In the genomic region with DNA sequence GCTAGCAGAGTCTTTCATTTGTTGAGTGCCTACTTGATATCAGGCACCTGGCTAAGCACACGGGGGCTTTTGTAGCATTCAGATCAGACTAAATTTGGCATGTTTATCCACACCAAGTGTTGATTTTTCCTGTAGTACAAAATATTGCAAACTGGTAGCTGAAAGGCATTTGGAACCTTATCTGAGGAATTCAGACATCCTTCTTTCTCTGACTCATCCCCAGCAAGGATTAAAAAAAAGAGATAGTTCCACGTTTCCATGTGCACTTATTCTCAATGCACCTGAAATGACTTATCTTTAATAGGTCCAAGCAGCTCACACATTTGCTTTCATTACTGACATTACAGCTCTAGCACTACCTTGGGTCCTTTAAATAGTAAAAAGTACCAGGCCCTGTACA, we compare ENCODE assay signal across 34 cellular contexts.
DNase-seq lines count a peak whose midpoint lies in the region; ATAC-seq, FAIRE-seq and TF ChIP-seq lines count a peak whose summit lies in the region.
"Had no signal": no experiment of that assay in that cellular context is flagged by ENCODE, and none has a peak within 500 bp of the region (broad histone marks: within the 10 kb centered on the region; RNA-seq: fewer than 3 reads in every experiment).

No MANE protein-coding gene starts in this region.

- no peaks in the 10 kb centered on the region for H3K4me1 ChIP-seq in K562 (replicated peaks in 1 of 2; ENCODE audit: control insufficient read depth in 2 of 2, insufficient read depth in 2 of 2, low read length in 2 of 2)
- no peaks in the 10 kb centered on the region for H3K4me1 ChIP-seq in CD8-positive, alpha-beta T cell (ENCODE audit: insufficient read depth, low read length)
- H3K4me1 ChIP-seq: A549; BE2C; BLaER1; BLaER1 treated with 17β-estradiol and CSF1 and Interleukin-3, amounts not matched to agents 10 nM and 100 nM had no signal

- CTCF ChIA-PET in K562 (lab: Yijun Ruan, JAX; ENCODE audit: low intra/inter-chr PET ratio): no interaction called here
- CTCF ChIA-PET in CD8-positive, alpha-beta T cell (lab: Charles Lee): no interaction called here

- no peak overlapping the region for H2AFZ ChIP-seq in K562 (ENCODE audit: low read depth, low read length)

- no peaks in the 10 kb centered on the region for H3K27me3 Mint-ChIP-seq in CD8-positive, alpha-beta T cell (ENCODE audit: low read depth)
- H3K27me3 Mint-ChIP-seq: B cell; CD4-positive, alpha-beta memory T cell; CD4-positive, alpha-beta T cell; CD4-positive, CD25-positive, alpha-beta regulatory T cell; CD8-positive, alpha-beta memory T cell had no signal

- no peak for TF ChIP-seq RAD21 in K562 (CRISPR knock-in tag; conservative IDR thresholded peaks at IDR 0.05 in 1 of 2, IDR thresholded peaks at IDR 0.05 in 1 of 2)

- no TSS peak for BruUV-seq in K562 (replicated peaks; lab: Mats Ljungman, UMichigan)

- H3K36me3 Mint-ChIP-seq in CD8-positive, alpha-beta T cell: no peaks in the 10 kb centered on the region
- H3K36me3 Mint-ChIP-seq: CD14-positive monocyte; CD4-positive, alpha-beta memory T cell; CD4-positive, CD25-positive, alpha-beta regulatory T cell; CD8-positive, alpha-beta memory T cell had no signal

- H3K27ac ChIP-seq in VCaP (peak overlapping the region; percentile 61), K562 (ENCODE audit: extremely low read depth, low read depth, low read length) (no peak overlapping the region)
- no peak overlapping the region for H3K27ac ChIP-seq in CD8-positive, alpha-beta T cell (ENCODE audit: low read depth, low read length)
- H3K27ac ChIP-seq: 22Rv1; A549; BLaER1; BLaER1 treated with 17β-estradiol and CSF1 and Interleukin-3, amounts not matched to agents 10 nM and 100 nM; C4-2B had no signal

- H3K36me3 ChIP-seq in K562 (ENCODE audit: control insufficient read depth, insufficient read depth, low read length): no peaks in the 10 kb centered on the region
- H3K36me3 ChIP-seq in CD8-positive, alpha-beta T cell (ENCODE audit: insufficient read depth, low read length): no peaks in the 10 kb centered on the region
- H3K36me3 ChIP-seq: BE2C; BLaER1; BLaER1 treated with 17β-estradiol and CSF1 and Interleukin-3, amounts not matched to agents 10 nM and 100 nM had no signal

- TF ChIP-seq POLR2A in K562 (conservative IDR thresholded peaks at IDR 0.05): no peak

- H3K4me1 Mint-ChIP-seq in CD8-positive, alpha-beta T cell (ENCODE audit: low read depth): no peaks in the 10 kb centered on the region
- H3K4me1 Mint-ChIP-seq: B cell; CD14-positive monocyte; CD4-positive, alpha-beta memory T cell; CD4-positive, CD25-positive, alpha-beta regulatory T cell; CD8-positive, alpha-beta memory T cell had no signal

- POLR2A ChIA-PET in K562 (lab: Yijun Ruan, JAX): no interaction called here
- POLR2A ChIA-PET in CD8-positive, alpha-beta T cell (lab: Charles Lee): no interaction called here

- no peak overlapping the region for H3K4me2 ChIP-seq in K562 (ENCODE audit: insufficient read depth, low read length)
- H3K4me2 ChIP-seq: A549; BLaER1; BLaER1 treated with 17β-estradiol and CSF1 and Interleukin-3, amounts not matched to agents 10 nM and 100 nM had no signal

- no peaks in the 10 kb centered on the region for H3K27me3 ChIP-seq in K562 (ENCODE audit: control insufficient read depth in 2 of 2, insufficient read depth in 2 of 2, low read length in 2 of 2)
- H3K27me3 ChIP-seq in CD8-positive, alpha-beta T cell (ENCODE audit: insufficient read depth, low read length): no peaks in the 10 kb centered on the region
- H3K27me3 ChIP-seq: BE2C; BLaER1; BLaER1 treated with 17β-estradiol and CSF1 and Interleukin-3, amounts not matched to agents 10 nM and 100 nM had no signal

- peaks cover 12% of the 10 kb centered on the region for H3K9me3 Mint-ChIP-seq in CD8-positive, alpha-beta T cell

- 0% methylated on average over 2 of the region's 2 CpGs for WGBS in K562 (ENCODE audit: insufficient coverage, low coverage, missing lambda C conversion rate)

- intact Hi-C loops in K562 (cut with micrococcal nuclease): no loop called here
- intact Hi-C loops in CD8-positive, alpha-beta T cell (cut with DNase I, micrococcal nuclease): no loop called here

- H3K9me1 ChIP-seq in K562 (ENCODE audit: control insufficient read depth, insufficient read depth, low read length): no peaks in the 10 kb centered on the region

- no peak for FAIRE-seq in K562 (lab: Jason Lieb, UNC)
- FAIRE-seq: A204.1, A549, D721Med had no signal

- H3K9ac ChIP-seq in K562 (ENCODE audit: insufficient read depth in 1 of 2, low read depth in 2 of 2, low read length in 2 of 2): no peak overlapping the region
- H3K9ac ChIP-seq: BLaER1; BLaER1 treated with 17β-estradiol and CSF1 and Interleukin-3, amounts not matched to agents 10 nM and 100 nM had no signal

- no peak for TF ChIP-seq EP300 in K562 (IDR thresholded peaks at IDR 0.05; ENCODE audit: low read length)

- DNase-seq in OCI-M1 (lab: John Stamatoyannopoulos, UW): peak; percentile 18
- DNase-seq in K562 (ENCODE audit: extremely low read depth in 1 of 4, low spot score in 3 of 4): no peak
- no peak for DNase-seq in CD8-positive, alpha-beta T cell
- no peak for DNase-seq in central memory CD4-positive, alpha-beta T cell
- DNase-seq: 8988T; ACHN; AML-193; BE2C; C1 segment of cervical spinal cord; Caco-2; Calu3; CD4-positive, alpha-beta memory T cell; CD4-positive, alpha-beta T cell; CD4-positive, CD25-positive, alpha-beta regulatory T cell; CD8-positive, alpha-beta memory T cell; COR-L47; DMS 273 treated with DMSO at 0.1 percent for 48 hours; DMS153; DMS53; DMS79; DMS79 treated with DMSO at 0.1 percent for 48 hours; DND-41; EL had no signal

- in situ Hi-C loops in K562 (cut with MboI): no loop called here

- H3K79me2 ChIP-seq in K562 (ENCODE audit: control insufficient read depth, insufficient read depth, low read length): no peaks in the 10 kb centered on the region

- H3K9me3 ChIP-seq in K562 (replicated peaks; ENCODE audit: control insufficient read depth, insufficient read depth, low read depth, low read length): no peaks in the 10 kb centered on the region
- H3K9me3 ChIP-seq in CD8-positive, alpha-beta T cell (ENCODE audit: low read length): no peaks in the 10 kb centered on the region
- H3K9me3 ChIP-seq: A549; BE2C; BLaER1; BLaER1 treated with 17β-estradiol and CSF1 and Interleukin-3, amounts not matched to agents 10 nM and 100 nM; Caco-2 had no signal

- H3K27ac Mint-ChIP-seq in CD8-positive, alpha-beta T cell: no peak overlapping the region
- H3K27ac Mint-ChIP-seq: B cell; CD14-positive monocyte; CD4-positive, alpha-beta memory T cell; CD4-positive, alpha-beta T cell; CD4-positive, CD25-positive, alpha-beta regulatory T cell; CD8-positive, alpha-beta memory T cell had no signal

- no peak overlapping the region for H3K4me3 ChIP-seq in K562
- H3K4me3 ChIP-seq in CD8-positive, alpha-beta T cell (ENCODE audit: low read depth, low read length): no peak overlapping the region
- H3K4me3 ChIP-seq: A549; BLaER1; BLaER1 treated with 17β-estradiol and CSF1 and Interleukin-3, amounts not matched to agents 10 nM and 100 nM had no signal

- ATAC-seq in K562 (no peak), SK-N-SH treated with all-trans-retinoic acid at 6 μM for 48 hours (no peak)
- no peak for ATAC-seq in CD8-positive, alpha-beta T cell
- ATAC-seq: A549 had no signal

- TF ChIP-seq CTCF in VCaP (conservative IDR thresholded peaks at IDR 0.05) (no peak), K562 (IDR thresholded peaks at IDR 0.05 in 2 of 3, conservative IDR thresholded peaks at IDR 0.05 in 1 of 3; ENCODE audit: insufficient read depth in 2 of 3, low read depth in 1 of 3, low read length in 3 of 3) (no peak)
- no peak for TF ChIP-seq CTCF in CD8-positive, alpha-beta T cell (IDR thresholded peaks at IDR 0.05)

- H3K4me3 Mint-ChIP-seq in CD8-positive, alpha-beta T cell: no peak overlapping the region
- H3K4me3 Mint-ChIP-seq: B cell; CD14-positive monocyte; CD4-positive, alpha-beta memory T cell; CD4-positive, alpha-beta T cell; CD4-positive, CD25-positive, alpha-beta regulatory T cell; CD8-positive, alpha-beta memory T cell had no signal

- no peaks in the 10 kb centered on the region for H4K20me1 ChIP-seq in K562 (replicated peaks; ENCODE audit: control insufficient read depth, insufficient read depth, low read length)
- H4K20me1 ChIP-seq: BLaER1; BLaER1 treated with 17β-estradiol and CSF1 and Interleukin-3, amounts not matched to agents 10 nM and 100 nM had no signal

TF ChIP-seq in SK-N-SH treated with all-trans-retinoic acid at 6 μM for 48 hours, 23 proteins besides CTCF, POLR2A, EP300 and RAD21:
- no peak for TF ChIP-seq TCF4 (CRISPR knock-in tag; IDR thresholded peaks at IDR 0.05; ENCODE audit: borderline replicate concordance)
- no peak for TF ChIP-seq ZNF70 (CRISPR knock-in tag; IDR thresholded peaks at IDR 0.05)
- no peak for TF ChIP-seq CSDC2 (CRISPR knock-in tag; IDR thresholded peaks at IDR 0.05)
